ENCODE assay signal across 8 cellular contexts in the genomic region with DNA sequence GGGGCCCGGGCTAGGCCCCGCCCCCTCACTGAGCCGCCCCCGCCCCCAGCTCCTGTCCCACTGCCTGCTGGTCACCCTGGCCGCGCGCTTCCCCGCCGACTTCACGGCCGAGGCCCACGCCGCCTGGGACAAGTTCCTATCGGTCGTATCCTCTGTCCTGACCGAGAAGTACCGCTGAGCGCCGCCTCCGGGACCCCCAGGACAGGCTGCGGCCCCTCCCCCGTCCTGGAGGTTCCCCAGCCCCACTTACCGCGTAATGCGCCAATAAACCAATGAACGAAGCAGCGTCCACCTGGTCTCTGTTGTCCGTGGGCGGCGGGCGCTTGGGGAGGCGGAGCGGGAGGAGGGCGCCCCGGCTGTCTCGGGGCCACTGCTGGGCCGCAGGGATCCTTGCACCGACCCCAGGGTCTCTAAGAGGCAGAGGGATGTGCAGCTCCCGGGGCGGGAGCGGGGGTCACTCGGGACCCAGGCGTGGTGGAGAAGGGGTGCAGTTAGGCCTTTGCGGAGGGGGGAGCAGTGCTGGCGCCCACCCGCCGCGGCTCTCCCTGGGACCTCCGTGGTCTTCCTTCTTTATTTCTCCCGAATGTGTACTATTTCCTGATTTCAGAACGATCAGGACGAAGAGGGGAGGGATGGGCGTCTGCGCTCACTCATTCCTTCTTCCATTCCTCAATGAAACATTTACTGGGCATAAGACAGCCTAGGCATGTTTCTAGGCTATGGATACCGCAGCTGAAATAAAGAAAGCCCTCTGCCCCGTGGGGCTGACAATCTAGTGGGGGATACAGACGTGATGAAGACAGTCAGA. TPM values are rescaled to one million over a fixed set of nuclear protein-coding genes. Genes with fewer than 3 reads are reported as not detected.
DNase-seq lines count a peak whose midpoint lies in the region; ATAC-seq and TF ChIP-seq lines count a peak whose summit lies in the region.

No MANE protein-coding gene starts in this region.

- TF ChIP-seq CTCF in astrocyte of the spinal cord (IDR thresholded peaks at IDR 0.05; ENCODE audit: low read depth, low read length), result no peak
- no peak for TF ChIP-seq CTCF in stomach (IDR thresholded peaks at IDR 0.05)

- DNase-seq in astrocyte of the spinal cord (ENCODE audit: low read depth, low spot score), result peak; percentile 31
- DNase-seq in iris pigment epithelial cell (ENCODE audit: low read depth), result peak; percentile 46
- DNase-seq in stomach, result peak; percentile 29
- DNase-seq in COR-L47 (lab: John Stamatoyannopoulos, UW), result no peak
- DNase-seq in NCI-H187 treated with DMSO at 0.1 percent for 48 hours (lab: John Stamatoyannopoulos, UW), result no peak

- H4K20me1 ChIP-seq in BLaER1 treated with 17β-estradiol and CSF1 and Interleukin-3, amounts not matched to agents 10 nM and 100 nM, result 0 out of 22 replicates have a peak, but pooled peaks cover 0 to 2% (median 0%) of the 10 kb centered on the region in 11 experiments

- H3K27me3 ChIP-seq in BLaER1 treated with 17β-estradiol and CSF1 and Interleukin-3, amounts not matched to agents 10 nM and 100 nM, result peaks cover 22 to 54% (median 41%) of the 10 kb centered on the region in 11 experiments
- peaks cover 0 to 72% (median 22%) of the 10 kb centered on the region in 3 donors for H3K27me3 ChIP-seq in stomach

- no peaks in the 10 kb centered on the region for H3K36me3 ChIP-seq in BLaER1 treated with 17β-estradiol and CSF1 and Interleukin-3, amounts not matched to agents 10 nM and 100 nM
- no peaks in the 10 kb centered on the region for H3K36me3 ChIP-seq in stomach

- peaks cover 6 to 15% (median 12%) of the 10 kb centered on the region in 10 experiments; a peak in 18 of 20 replicates for H3K4me1 ChIP-seq in BLaER1 treated with 17β-estradiol and CSF1 and Interleukin-3, amounts not matched to agents 10 nM and 100 nM
- H3K4me1 ChIP-seq in stomach, result peaks cover 8 to 11% (median 10%) of the 10 kb centered on the region in 4 donors

- no peak for TF ChIP-seq POLR2A in stomach (IDR thresholded peaks at IDR 0.05)

- ATAC-seq in HG03521 (IDR thresholded peaks at IDR 0.05; ENCODE audit: unreplicated experiment) (peak; percentile 40), HG02610 (IDR thresholded peaks at IDR 0.05; ENCODE audit: unreplicated experiment) (no peak)

- H3K4me3 ChIP-seq in BLaER1 treated with 17β-estradiol and CSF1 and Interleukin-3, amounts not matched to agents 10 nM and 100 nM, result peak overlapping the region in 4 of 10 experiments; percentile 36 to 51 (median 42); a peak in 6 of 20 replicates
- H3K4me3 ChIP-seq in astrocyte of the spinal cord (ENCODE audit: low read depth, low read length), result peak overlapping the region; percentile 45
- H3K4me3 ChIP-seq in stomach, result peak overlapping the region; percentile 46 to 54 (median 50)

- peak overlapping the region in 1 of 11 experiments; percentile 19; a peak in 2 of 22 replicates for H3K9ac ChIP-seq in BLaER1 treated with 17β-estradiol and CSF1 and Interleukin-3, amounts not matched to agents 10 nM and 100 nM

- intact Hi-C loops in stomach (cut with DNase I; ENCODE audit: low total_unique reads), result no loop called here

- TF ChIP-seq EP300 in stomach (IDR thresholded peaks at IDR 0.05), result no peak

- H3K27ac ChIP-seq in BLaER1 treated with 17β-estradiol and CSF1 and Interleukin-3, amounts not matched to agents 10 nM and 100 nM, result no peak overlapping the region
- no peak overlapping the region for H3K27ac ChIP-seq in stomach

- H3K9me3 ChIP-seq in BLaER1 treated with 17β-estradiol and CSF1 and Interleukin-3, amounts not matched to agents 10 nM and 100 nM (replicated peaks in 1 of 11), result peaks cover 0 to 5% (median 0%) of the 10 kb centered on the region in 11 experiments; a peak in 1 of 22 replicates
- H3K9me3 ChIP-seq in stomach, result no peaks in the 10 kb centered on the region

- H3K4me2 ChIP-seq in BLaER1 treated with 17β-estradiol and CSF1 and Interleukin-3, amounts not matched to agents 10 nM and 100 nM, result peak overlapping the region; percentile 41 to 74 (median 62)

- in situ Hi-C loops in astrocyte of the spinal cord (cut with HindIII; ENCODE audit: low sequenced_read_pairs), result no loop called here

- 2 to 4% (median 3%) methylated on average over 28 to 52 of the region's 57 CpGs for WGBS in stomach, 5 donors

RNA-seq across cellular contexts. Expression of gene HBZ, which starts 2.0 kb away (rescaled TPM):
- total RNA-seq in stomach, result not detected
- not detected for polyA plus RNA-seq in stomach

RNA-seq across cellular contexts. Expression of gene HBM, which starts 11.4 kb away (rescaled TPM):
- 10 to 100 TPM in 1 of 5 donors, not detected in 4; 10.3 TPM for total RNA-seq in stomach
- polyA plus RNA-seq in stomach, result not detected

RNA-seq across cellular contexts. Expression of gene NPRL3, which starts 16.0 kb away (rescaled TPM):
- total RNA-seq in stomach, result 10 to 100 TPM in 3 of 5 donors, 1 to 10 TPM in 1, under 1 TPM in 1; 0.58 to 73.9 (median 22.3) TPM
- polyA plus RNA-seq in stomach, result 10 to 100 TPM; 12.4 to 14.1 (median 13.3) TPM

RNA-seq across cellular contexts. Expression of gene HBA2, which starts 18.2 kb away (rescaled TPM):
- 100 to 1,000 TPM in 1 of 5 donors, 10 to 100 TPM in 2, 1 to 10 TPM in 1, not detected in 1; 8.4 to 570 (median 32.0) TPM for total RNA-seq in stomach
- 10 to 100 TPM in 2 of 3 donors, 1 to 10 TPM in 1; 3.5 to 21.3 (median 17.0) TPM for polyA plus RNA-seq in stomach

RNA-seq across cellular contexts. Expression of gene HBA1, which starts 22.1 kb away (rescaled TPM):
- total RNA-seq in stomach, result 100 to 1,000 TPM in 1 of 5 donors, 10 to 100 TPM in 1, not detected in 3; 34.8 to 263 TPM
- 1 to 10 TPM in 1 of 3 donors, under 1 TPM in 1, not detected in 1; 0.88 to 5.7 TPM for polyA plus RNA-seq in stomach

Comparison
In these comparisons a context has a peak if more than half of its experiments do, and no peak if none do; other contexts are left out.
1. DNase-seq: peak in astrocyte of the spinal cord (single experiment), iris pigment epithelial cell (single experiment) and stomach (single experiment); none in COR-L47 (single experiment) and NCI-H187 treated with DMSO at 0.1 percent for 48 hours (single experiment).